In the genomic region with DNA sequence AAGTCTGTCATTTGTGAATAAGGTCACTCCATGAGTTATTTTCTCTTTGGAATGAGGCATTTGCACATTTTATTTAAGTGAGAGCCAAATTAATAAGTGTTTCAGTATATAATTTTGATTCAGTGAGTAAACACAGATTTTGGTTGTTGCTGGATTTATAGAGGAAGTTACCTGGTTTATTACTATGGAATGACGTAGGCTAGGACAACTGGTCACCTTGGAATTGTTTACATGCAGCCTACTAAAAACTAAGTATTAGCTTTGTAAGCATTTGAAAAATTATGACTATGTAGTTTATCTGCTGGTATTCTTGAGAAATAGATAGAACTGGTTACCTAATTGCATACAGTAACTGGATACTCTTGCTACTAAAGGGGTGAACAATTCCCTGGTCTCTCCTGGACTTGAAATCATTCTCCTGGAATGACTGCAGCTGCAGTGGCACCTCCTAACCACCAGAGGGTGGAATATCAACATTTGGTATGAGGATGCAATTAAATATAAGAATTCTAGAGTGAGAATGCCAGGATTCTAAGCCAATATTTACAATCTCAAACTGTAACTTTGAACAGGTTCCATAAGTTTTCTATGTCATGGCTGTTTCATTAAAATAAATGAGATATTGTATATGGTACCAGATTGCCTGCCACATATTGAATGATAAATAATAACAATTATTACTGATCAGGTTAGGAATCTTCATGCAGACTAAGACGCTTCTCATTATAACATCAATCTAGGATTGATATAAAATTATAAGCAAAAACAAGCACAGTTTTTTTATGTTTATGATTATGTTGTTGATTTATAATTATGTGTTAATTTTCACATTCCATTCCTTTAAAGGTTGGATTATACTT, we compare ENCODE assay signal across 8 cellular contexts. TPM values are rescaled to one million over a fixed set of nuclear protein-coding genes. Genes with fewer than 3 reads are reported as not detected.
DNase-seq lines count a peak whose midpoint lies in the region; ATAC-seq, FAIRE-seq and TF ChIP-seq lines count a peak whose summit lies in the region.

No MANE protein-coding gene starts in this region.

- H3K9me3 ChIP-seq in GM12878 (replicated peaks; ENCODE audit: control insufficient read depth, insufficient read depth, low read length), result no peaks in the 10 kb centered on the region

- H3K4me2 ChIP-seq in GM12878 (ENCODE audit: control insufficient read depth, insufficient read depth), result no peak overlapping the region

- TF ChIP-seq EP300 in GM12878 (IDR thresholded peaks at IDR 0.05; ENCODE audit: borderline replicate concordance in 1 of 2, control insufficient read depth in 1 of 2, low read depth in 2 of 2, low read length in 2 of 2), result no peak

- H3K36me3 ChIP-seq in GM12878 (ENCODE audit: control insufficient read depth in 2 of 2, insufficient read depth in 2 of 2, low read length in 1 of 2), result no peaks in the 10 kb centered on the region
- no peaks in the 10 kb centered on the region for H3K36me3 ChIP-seq in kidney epithelial cell (ENCODE audit: control insufficient read depth, insufficient read depth, low read length)

- H3K27ac ChIP-seq in C4-2B, result no peak overlapping the region
- no peak overlapping the region for H3K27ac ChIP-seq in GM12878 (ENCODE audit: control insufficient read depth, insufficient read depth)

- POLR2A ChIA-PET in GM12878 (lab: Charles Lee), result no interaction called here

- no peak overlapping the region for H3K27ac Mint-ChIP-seq in stimulated activated naive CD8-positive, alpha-beta T cell treated with anti-CD3 and anti-CD28 coated beads, Interleukin-15, amount 100 ng/mL, for 72 hours

- no peak overlapping the region for H2AFZ ChIP-seq in GM12878 (ENCODE audit: control insufficient read depth, low read depth, low read length)

- H4K20me1 ChIP-seq in GM12878 (ENCODE audit: control insufficient read depth, insufficient read depth), result no peaks in the 10 kb centered on the region

- RAD21 ChIA-PET in GM12878 (lab: Charles Lee; ENCODE audit: unreplicated experiment), result interaction anchor here (1.5 kb wide), 1 partner anchor 746 kb away, joined by 5 read pairs; no protein-coding TSS in a partner anchor

- WGBS in GM12878 (ENCODE audit: insufficient coverage, insufficient replicate concordance, low lambda C conversion rate, missing lambda C conversion rate), result 43% methylated on average over 2 of the region's 2 CpGs

- FAIRE-seq in GM12878 (lab: Jason Lieb, UNC), result no peak

- H3K4me1 Mint-ChIP-seq in stimulated activated naive CD8-positive, alpha-beta T cell treated with anti-CD3 and anti-CD28 coated beads, Interleukin-15, amount 100 ng/mL, for 72 hours, result no peaks in the 10 kb centered on the region

- H3K4me3 ChIP-seq in GM12878 (no peak overlapping the region), kidney epithelial cell (ENCODE audit: low read depth, low read length) (no peak overlapping the region)

- TF ChIP-seq RAD21 in GM12878 (IDR thresholded peaks at IDR 0.05; ENCODE audit: insufficient read depth, low read depth, low read length), result peak; percentile 48

- H3K9me3 Mint-ChIP-seq in stimulated activated naive CD8-positive, alpha-beta T cell treated with anti-CD3 and anti-CD28 coated beads, Interleukin-15, amount 100 ng/mL, for 72 hours, result no peaks in the 10 kb centered on the region

- TF ChIP-seq CTCF in C4-2B (conservative IDR thresholded peaks at IDR 0.05) (peak; percentile 91), GM12878 (IDR thresholded peaks at IDR 0.05 in 2 of 3, conservative IDR thresholded peaks at IDR 0.05 in 1 of 3; ENCODE audit: control insufficient read depth in 2 of 3, extremely low read depth in 1 of 3, insufficient read depth in 1 of 3, low read depth in 3 of 3, low read length in 3 of 3) (peak; percentile 51 to 68 (median 51)), kidney epithelial cell (IDR thresholded peaks at IDR 0.05; ENCODE audit: insufficient read depth, low read length, poor library complexity, severe bottlenecking) (peak; percentile 83)

- no peak for TF ChIP-seq POLR2A in GM12878 (IDR thresholded peaks at IDR 0.05; ENCODE audit: low read depth, low read length)

- SMC1A ChIA-PET in GM12878 (lab: Charles Lee; ENCODE audit: uncharacterized antibody, unreplicated experiment), result interaction anchor here (0.9 to 1.0 kb wide), 2 partner anchors 93 to 393 kb away, joined by 3 to 5 read pairs; no protein-coding TSS in a partner anchor

- H3K27me3 Mint-ChIP-seq in stimulated activated naive CD8-positive, alpha-beta T cell treated with anti-CD3 and anti-CD28 coated beads, Interleukin-15, amount 100 ng/mL, for 72 hours, result no peaks in the 10 kb centered on the region

- CTCF ChIA-PET in GM12878 (lab: Yijun Ruan, JAX), result interaction anchor here (0.7 to 1.5 kb wide), 4 partner anchors 65 to 746 kb away, joined by 3 read pairs; no protein-coding TSS in a partner anchor

- intact Hi-C loops in GM12878 (cut with micrococcal nuclease; ENCODE audit: unreplicated experiment), result loop anchor here (1.0 to 5.0 kb wide), 4 partner anchors 68 to 745 kb away; a partner anchor contains a TSS

- no peak overlapping the region for H3K9ac ChIP-seq in GM12878 (ENCODE audit: control insufficient read depth, insufficient read depth, low read length)

- in situ Hi-C loops in GM12878 (cut with MboI), result loop anchor here (10.0 kb wide), 1 partner anchor 1264 kb away; no protein-coding TSS in a partner anchor

- H3K27me3 ChIP-seq in GM12878 (replicated peaks in 1 of 2; ENCODE audit: control insufficient read depth in 2 of 2, insufficient read depth in 2 of 2, low read length in 1 of 2) (no peaks in the 10 kb centered on the region), kidney epithelial cell (ENCODE audit: control insufficient read depth, insufficient read depth, low read length) (no peaks in the 10 kb centered on the region)

- H3K4me1 ChIP-seq in GM12878 (ENCODE audit: control insufficient read depth, insufficient read depth, low read length), result no peaks in the 10 kb centered on the region

- no peaks in the 10 kb centered on the region for H3K79me2 ChIP-seq in GM12878 (ENCODE audit: control insufficient read depth, insufficient read depth, low read length)

- H3K4me3 Mint-ChIP-seq in stimulated activated naive CD8-positive, alpha-beta T cell treated with anti-CD3 and anti-CD28 coated beads, Interleukin-15, amount 100 ng/mL, for 72 hours, result no peak overlapping the region

- BruUV-seq in GM12878 (replicated peaks; lab: Mats Ljungman, UMichigan), result no TSS peak

- DNase-seq in NCI-H460 (ENCODE audit: extremely low read depth, low read depth) (peak; percentile 32), GM12878 (ENCODE audit: low read depth, low spot score) (no peak), kidney epithelial cell (ENCODE audit: low read depth) (no peak)
- DNase-seq in stimulated activated naive CD8-positive, alpha-beta T cell treated with anti-CD3 and anti-CD28 coated beads, Interleukin-15, amount 100 ng/mL, for 72 hours, result peak; percentile 2 to 15

- peak; percentile 67 for ATAC-seq in GM18519 (IDR thresholded peaks at IDR 0.05; ENCODE audit: low FRiP score, unreplicated experiment)
- ATAC-seq in GM12878, result no peak
- ATAC-seq in stimulated activated naive CD8-positive, alpha-beta T cell treated with anti-CD3 and anti-CD28 coated beads, Interleukin-15, amount 100 ng/mL, for 72 hours, result no peak
- ATAC-seq in HG03135 (IDR thresholded peaks at IDR 0.05; ENCODE audit: unreplicated experiment), result no peak
- ATAC-seq in GM19324 (IDR thresholded peaks at IDR 0.05; ENCODE audit: low FRiP score, unreplicated experiment), result no peak

RNA-seq across cellular contexts. Expression of a gene that starts 3.5 kb away (rescaled TPM):
- not detected in 2 replicates for total RNA-seq in NCI-H460 (2014; rRNA removed; shearing (Covaris generic))
- not detected in 2 replicates for polyA plus RNA-seq in NCI-H460 (2014; cell fraction: nucleus; rRNA removed)
- not detected in 2 replicates for total RNA-seq in GM12878 (2013; cell fraction: nucleolus; rRNA removed)
- total RNA-seq in GM12878 (2014; rRNA removed) (not detected in 2 replicates), GM12878 (2014; rRNA removed; fragmentation: Illumina TruSeq; extraction: Trizol) (not detected in 2 replicates), GM12878 (2021) (not detected in 2 replicates), kidney epithelial cell (not detected in 2 replicates)
- not detected for polyA plus RNA-seq in GM12878 (2011; ENCODE audit: low read depth)
- polyA plus RNA-seq in GM12878 (2011; rRNA removed) (not detected in 2 replicates), GM12878 (2014; fragmentation: Illumina TruSeq; extraction: Trizol) (not detected in 2 replicates), GM12878 (2014; fragmentation: Nextera tagmentation; extraction: Ambion mirVana) (not detected), GM12878 (2014; rRNA removed) (not detected in 2 replicates), GM12878 (2016; fragmentation: Nextera tagmentation; extraction: Ambion mirVana) (not detected)
- polyA plus RNA-seq in GM12878 (2011; cell fraction: cytosol; rRNA removed), result not detected in 2 replicates
- not detected in 2 replicates for polyA plus RNA-seq in GM12878 (2011; cell fraction: nucleus; rRNA removed)
- polyA plus RNA-seq in GM12878 (2012), result not detected in 2 replicates
- polyA minus RNA-seq in GM12878 (2011; rRNA and poly(A)+ RNA removed), result not detected in 2 replicates
- not detected in 2 replicates for polyA minus RNA-seq in GM12878 (2011; cell fraction: cytosol; rRNA and poly(A)+ RNA removed)
- not detected in 2 replicates for polyA minus RNA-seq in GM12878 (2011; cell fraction: nucleus; rRNA and poly(A)+ RNA removed)

RNA-seq across cellular contexts. Expression of a gene that starts 7.5 kb away (rescaled TPM):
- not detected in 2 replicates for total RNA-seq in NCI-H460 (2014; rRNA removed; shearing (Covaris generic))
- not detected in 2 replicates for polyA plus RNA-seq in NCI-H460 (2014; cell fraction: nucleus; rRNA removed)
- total RNA-seq in GM12878 (2013; cell fraction: nucleolus; rRNA removed), result not detected in 2 replicates
- not detected in 2 replicates for total RNA-seq in GM12878 (2014; rRNA removed)
- not detected in 2 replicates for total RNA-seq in GM12878 (2014; rRNA removed; fragmentation: Illumina TruSeq; extraction: Trizol)
- not detected in 2 replicates for total RNA-seq in GM12878 (2021)
- not detected for polyA plus RNA-seq in GM12878 (2011; ENCODE audit: low read depth)
- polyA plus RNA-seq in GM12878 (2011; rRNA removed), result not detected in 2 replicates
- not detected in 2 replicates for polyA plus RNA-seq in GM12878 (2011; cell fraction: cytosol; rRNA removed)
- not detected in 2 replicates for polyA plus RNA-seq in GM12878 (2011; cell fraction: nucleus; rRNA removed)
- not detected in 2 replicates for polyA plus RNA-seq in GM12878 (2012)
- not detected in 2 replicates for polyA plus RNA-seq in GM12878 (2014; fragmentation: Illumina TruSeq; extraction: Trizol)
- not detected for polyA plus RNA-seq in GM12878 (2014; fragmentation: Nextera tagmentation; extraction: Ambion mirVana)
- polyA plus RNA-seq in GM12878 (2014; rRNA removed), result not detected in 2 replicates
- not detected for polyA plus RNA-seq in GM12878 (2016; fragmentation: Nextera tagmentation; extraction: Ambion mirVana)
- polyA minus RNA-seq in GM12878 (2011; rRNA and poly(A)+ RNA removed), result not detected in 2 replicates
- polyA minus RNA-seq in GM12878 (2011; cell fraction: cytosol; rRNA and poly(A)+ RNA removed), result not detected in 2 replicates
- not detected in 2 replicates for polyA minus RNA-seq in GM12878 (2011; cell fraction: nucleus; rRNA and poly(A)+ RNA removed)
- total RNA-seq in kidney epithelial cell, result not detected in 2 replicates

RNA-seq across cellular contexts. Expression of a gene that starts 20.8 kb away (rescaled TPM):
- total RNA-seq in NCI-H460 (2014; rRNA removed; shearing (Covaris generic)), result not detected in 2 replicates
- polyA plus RNA-seq in NCI-H460 (2014; cell fraction: nucleus; rRNA removed), result not detected in 2 replicates
- not detected in 2 replicates for total RNA-seq in GM12878 (2013; cell fraction: nucleolus; rRNA removed)
- total RNA-seq in GM12878 (2014; rRNA removed) (not detected in 2 replicates), GM12878 (2014; rRNA removed; fragmentation: Illumina TruSeq; extraction: Trizol) (not detected in 2 replicates), GM12878 (2021) (not detected in 2 replicates), kidney epithelial cell (not detected in 2 replicates)
- not detected for polyA plus RNA-seq in GM12878 (2011; ENCODE audit: low read depth)
- polyA plus RNA-seq in GM12878 (2011; rRNA removed) (not detected in 2 replicates), GM12878 (2014; fragmentation: Illumina TruSeq; extraction: Trizol) (not detected in 2 replicates), GM12878 (2014; fragmentation: Nextera tagmentation; extraction: Ambion mirVana) (not detected), GM12878 (2014; rRNA removed) (not detected in 2 replicates), GM12878 (2016; fragmentation: Nextera tagmentation; extraction: Ambion mirVana) (not detected)
- polyA plus RNA-seq in GM12878 (2011; cell fraction: cytosol; rRNA removed), result not detected in 2 replicates
- not detected in 2 replicates for polyA plus RNA-seq in GM12878 (2011; cell fraction: nucleus; rRNA removed)
- polyA plus RNA-seq in GM12878 (2012), result not detected in 2 replicates
- polyA minus RNA-seq in GM12878 (2011; rRNA and poly(A)+ RNA removed), result not detected in 2 replicates
- polyA minus RNA-seq in GM12878 (2011; cell fraction: cytosol; rRNA and poly(A)+ RNA removed), result not detected in 2 replicates
- polyA minus RNA-seq in GM12878 (2011; cell fraction: nucleus; rRNA and poly(A)+ RNA removed), result not detected in 2 replicates

RNA-seq across cellular contexts. Expression of a gene that starts 31.1 kb away (rescaled TPM):
- not detected in 2 replicates for total RNA-seq in NCI-H460 (2014; rRNA removed; shearing (Covaris generic))
- polyA plus RNA-seq in NCI-H460 (2014; cell fraction: nucleus; rRNA removed), result not detected in 2 replicates
- not detected in 2 replicates for total RNA-seq in GM12878 (2013; cell fraction: nucleolus; rRNA removed)
- total RNA-seq in GM12878 (2014; rRNA removed), result not detected in 2 replicates
- total RNA-seq in GM12878 (2014; rRNA removed; fragmentation: Illumina TruSeq; extraction: Trizol), result not detected in 2 replicates
- not detected in 2 replicates for total RNA-seq in GM12878 (2021)
- not detected for polyA plus RNA-seq in GM12878 (2011; ENCODE audit: low read depth)
- polyA plus RNA-seq in GM12878 (2011; rRNA removed), result not detected in 2 replicates
- not detected in 2 replicates for polyA plus RNA-seq in GM12878 (2011; cell fraction: cytosol; rRNA removed)
- not detected in 2 replicates for polyA plus RNA-seq in GM12878 (2011; cell fraction: nucleus; rRNA removed)
- polyA plus RNA-seq in GM12878 (2012), result not detected in 2 replicates
- not detected in 2 replicates for polyA plus RNA-seq in GM12878 (2014; fragmentation: Illumina TruSeq; extraction: Trizol)
- polyA plus RNA-seq in GM12878 (2014; fragmentation: Nextera tagmentation; extraction: Ambion mirVana), result not detected
- polyA plus RNA-seq in GM12878 (2014; rRNA removed), result not detected in 2 replicates
- polyA plus RNA-seq in GM12878 (2016; fragmentation: Nextera tagmentation; extraction: Ambion mirVana), result not detected
- polyA minus RNA-seq in GM12878 (2011; rRNA and poly(A)+ RNA removed), result not detected in 2 replicates
- not detected in 2 replicates for polyA minus RNA-seq in GM12878 (2011; cell fraction: cytosol; rRNA and poly(A)+ RNA removed)
- polyA minus RNA-seq in GM12878 (2011; cell fraction: nucleus; rRNA and poly(A)+ RNA removed), result not detected in 2 replicates
- not detected in 2 replicates for total RNA-seq in kidney epithelial cell

RNA-seq across cellular contexts. Expression of a gene that starts 51.6 kb away (rescaled TPM):
- total RNA-seq in NCI-H460 (2014; rRNA removed; shearing (Covaris generic)), result not detected in 2 replicates
- not detected in 2 replicates for polyA plus RNA-seq in NCI-H460 (2014; cell fraction: nucleus; rRNA removed)
- total RNA-seq in GM12878 (2013; cell fraction: nucleolus; rRNA removed), result not detected in 2 replicates
- total RNA-seq in GM12878 (2014; rRNA removed) (not detected in 2 replicates), GM12878 (2014; rRNA removed; fragmentation: Illumina TruSeq; extraction: Trizol) (not detected in 2 replicates), GM12878 (2021) (not detected in 2 replicates), kidney epithelial cell (not detected in 2 replicates)
- not detected for polyA plus RNA-seq in GM12878 (2011; ENCODE audit: low read depth)
- polyA plus RNA-seq in GM12878 (2011; rRNA removed) (not detected in 2 replicates), GM12878 (2014; fragmentation: Illumina TruSeq; extraction: Trizol) (not detected in 2 replicates), GM12878 (2014; fragmentation: Nextera tagmentation; extraction: Ambion mirVana) (not detected), GM12878 (2014; rRNA removed) (not detected in 2 replicates), GM12878 (2016; fragmentation: Nextera tagmentation; extraction: Ambion mirVana) (not detected)
- polyA plus RNA-seq in GM12878 (2011; cell fraction: cytosol; rRNA removed), result not detected in 2 replicates
- polyA plus RNA-seq in GM12878 (2011; cell fraction: nucleus; rRNA removed), result not detected in 2 replicates
- polyA plus RNA-seq in GM12878 (2012), result not detected in 2 replicates
- not detected in 2 replicates for polyA minus RNA-seq in GM12878 (2011; rRNA and poly(A)+ RNA removed)
- not detected in 2 replicates for polyA minus RNA-seq in GM12878 (2011; cell fraction: cytosol; rRNA and poly(A)+ RNA removed)
- not detected in 2 replicates for polyA minus RNA-seq in GM12878 (2011; cell fraction: nucleus; rRNA and poly(A)+ RNA removed)

Comparison
In these comparisons a context has a peak if more than half of its experiments do, and no peak if none do; other contexts are left out.
1. DNase-seq: peak in NCI-H460 (single experiment) and stimulated activated naive CD8-positive, alpha-beta T cell treated with anti-CD3 and anti-CD28 coated beads, Interleukin-15, amount 100 ng/mL, for 72 hours (2 of 2); none in GM12878 (single experiment) and kidney epithelial cell (single experiment).
2. Peak in every context shown above with its lines, with median percentiles within 50 percentile points of each other: CTCF ChIP-seq.